In the genomic region with DNA sequence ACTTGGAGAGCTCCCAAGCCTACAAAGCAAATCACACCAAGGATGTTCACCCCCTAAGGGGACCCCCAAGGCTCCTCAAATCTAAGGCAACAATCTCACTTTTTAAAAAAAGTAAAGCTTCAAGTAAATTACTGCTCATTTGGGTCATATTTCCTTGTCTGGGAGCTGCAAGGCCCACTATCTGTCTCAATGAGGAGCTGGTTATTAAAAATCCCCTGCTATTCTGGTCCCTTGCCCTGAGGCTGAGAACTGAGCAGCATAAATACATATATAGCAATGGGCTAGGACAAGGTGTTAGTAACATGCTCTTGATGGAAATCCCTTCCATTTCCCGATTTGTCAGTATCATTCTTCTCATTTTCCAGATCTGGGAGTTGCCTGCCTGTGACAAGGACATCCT, we compare ENCODE assay signal across 9 cellular contexts.
DNase-seq lines count a peak whose midpoint lies in the region; ATAC-seq and TF ChIP-seq lines count a peak whose summit lies in the region.
"Had no signal": no experiment of that assay in that cellular context is flagged by ENCODE, and none has a peak within 500 bp of the region (broad histone marks: within the 10 kb centered on the region; RNA-seq: fewer than 3 reads in every experiment).

No MANE protein-coding gene starts in this region.

- no peak overlapping the region for H3K4me3 ChIP-seq in AG04450 (ENCODE audit: low read depth, low read length)

- H3K36me3 Mint-ChIP-seq in MCF 10A (ENCODE audit: insufficient read depth, unreplicated experiment) (peaks cover 23% of the 10 kb centered on the region), natural killer cell (peaks cover 13% of the 10 kb centered on the region)

- ATAC-seq in natural killer cell, result no peak
- ATAC-seq in GM21825 (IDR thresholded peaks at IDR 0.05; ENCODE audit: unreplicated experiment), result no peak

- H3K4me1 Mint-ChIP-seq in MCF 10A (ENCODE audit: insufficient read depth, unreplicated experiment), result peaks cover 32% of the 10 kb centered on the region
- peaks cover 99% of the 10 kb centered on the region in 2 donors for H3K4me1 Mint-ChIP-seq in natural killer cell

- peak overlapping the region; percentile 95 for H3K27ac ChIP-seq in AG04450 (ENCODE audit: low read depth, low read length)
- peak overlapping the region; percentile 98 for H3K27ac ChIP-seq in KOPT-K1 (ENCODE audit: low read depth, low read length, poor library complexity, severe bottlenecking)

- H3K27me3 Mint-ChIP-seq in MCF 10A (ENCODE audit: insufficient read depth, unreplicated experiment), result no peaks in the 10 kb centered on the region
- H3K27me3 Mint-ChIP-seq in natural killer cell (ENCODE audit: low read depth in 2 of 2), result no peaks in the 10 kb centered on the region

- POLR2A ChIA-PET in AG04450 (lab: Yijun Ruan, JAX), result interaction anchor here (0.5 to 1.5 kb wide), 5 partner anchors 10 to 260 kb away, joined by 3 to 6 read pairs (median 3); no protein-coding TSS in a partner anchor
- POLR2A ChIA-PET in MCF 10A (lab: Yijun Ruan, JAX), result interaction anchor here (0.7 kb wide), 1 partner anchor 13 kb away, joined by 3 read pairs; no protein-coding TSS in a partner anchor

- CTCF ChIA-PET in AG04450 (lab: Charles Lee) (interaction anchor here (1.4 to 1.6 kb wide), 4 partner anchors 10 to 296 kb away, joined by 4 to 7 read pairs (median 6); no protein-coding TSS in a partner anchor), MCF 10A (lab: Yijun Ruan, JAX) (interaction anchor here (0.7 to 1.2 kb wide), 3 partner anchors 8 to 150 kb away, joined by 3 to 4 read pairs (median 3); no protein-coding TSS in a partner anchor)

- intact Hi-C loops in MCF 10A (cut with micrococcal nuclease) (no loop called here), natural killer cell (cut with micrococcal nuclease) (no loop called here)

- DNase-seq in AG04450 (ENCODE audit: low read depth, low spot score) (no peak), MCF 10A (ENCODE audit: unreplicated experiment) (no peak), natural killer cell (no peak), GF-D8 (lab: John Stamatoyannopoulos, UW) (no peak), SIG-M5 treated with dmso at 0.1 percent for 504 hours (lab: John Stamatoyannopoulos, UW; ENCODE audit: unreplicated experiment) (no peak)
- DNase-seq in activated CD4-positive, CD25-positive, alpha-beta regulatory T cell treated with anti-CD3 and anti-CD28 coated beads, Interleukin-2, amount 50 U/mL, for 72 hours, result no peak

- BruUV-seq in MCF 10A (replicated peaks; lab: Mats Ljungman, UMichigan), result no TSS peak

- H3K27me3 ChIP-seq in AG04450 (ENCODE audit: control insufficient read depth, insufficient read depth, low read length), result no peaks in the 10 kb centered on the region

- peaks cover 93% of the 10 kb centered on the region for H3K36me3 ChIP-seq in KOPT-K1 (ENCODE audit: insufficient read depth, low read length)

- no peak overlapping the region for H3K4me3 Mint-ChIP-seq in MCF 10A (ENCODE audit: unreplicated experiment)
- H3K4me3 Mint-ChIP-seq in natural killer cell, result peak overlapping the region; percentile 86
- H3K4me3 Mint-ChIP-seq: nephron had no signal

- H3K9me3 Mint-ChIP-seq in MCF 10A (ENCODE audit: unreplicated experiment), result no peaks in the 10 kb centered on the region
- no peaks in the 10 kb centered on the region for H3K9me3 Mint-ChIP-seq in natural killer cell
- H3K9me3 Mint-ChIP-seq: nephron had no signal

- H3K9me3 ChIP-seq in AG04450 (ENCODE audit: control insufficient read depth, insufficient read depth, low read length) (no peaks in the 10 kb centered on the region), KOPT-K1 (ENCODE audit: insufficient read depth, low read length, poor library complexity, severe bottlenecking) (no peaks in the 10 kb centered on the region)

- TF ChIP-seq CTCF in AG04450 (IDR thresholded peaks at IDR 0.05; ENCODE audit: low read depth, low read length) (no peak), MCF 10A (IDR thresholded peaks at IDR 0.05; ENCODE audit: unreplicated experiment) (no peak), natural killer cell (IDR thresholded peaks at IDR 0.05) (no peak)

- H3K27ac Mint-ChIP-seq in MCF 10A (ENCODE audit: low read depth, unreplicated experiment), result peak overlapping the region; percentile 1
- peak overlapping the region; percentile 98 to 99 for H3K27ac Mint-ChIP-seq in natural killer cell
